In genomic region chr7:108326938-108327337, GRCh38 we compare ENCODE assay signal across 18 cellular contexts.
A peak's percentile ranks its signal among the peaks of the same experiment; 100 is the strongest.
DNase-seq lines count a peak whose midpoint lies in the region; ATAC-seq, FAIRE-seq and TF ChIP-seq lines count a peak whose summit lies in the region.
"Had no signal": no experiment of that assay in that cellular context is flagged by ENCODE, and none has a peak within 500 bp of the region (broad histone marks: within the 10 kb centered on the region; RNA-seq: fewer than 3 reads in every experiment).

No MANE protein-coding gene starts in this region.

- H2AFZ ChIP-seq in KMS-11 (ENCODE audit: low read depth) = no peak overlapping the region

- H3K36me3 Mint-ChIP-seq in activated B cell treated with CpG ODN at 0.5 μM for 24 hours (ENCODE audit: low read depth) (no peaks in the 10 kb centered on the region), nephron progenitor cell (ENCODE audit: low read depth) (no peaks in the 10 kb centered on the region)

- H3K4me1 ChIP-seq in KMS-11 (ENCODE audit: low read depth, poor library complexity, severe bottlenecking) = peaks cover 98% of the 10 kb centered on the region
- H3K4me1 ChIP-seq: Peyer's patch had no signal

- DNase-seq in D721Med (ENCODE audit: insufficient read length, low spot score) (no peak), activated B cell treated with CpG ODN at 0.5 μM for 24 hours (no peak), nephron progenitor cell (no peak), frontal cortex (ENCODE audit: low spot score in 2 of 2) (no peak), NCI-H2196 treated with DMSO at 0.1 percent for 48 hours (lab: John Stamatoyannopoulos, UW; ENCODE audit: unreplicated experiment) (no peak)
- DNase-seq: HFFc6, NCI-H1048, NCI-H187, NCI-H526, Peyer's patch, Right ventricle myocardium superior, SK-N-SH, T-helper 1 cell had no signal

- CTCF ChIA-PET in activated B cell treated with CpG ODN at 0.5 μM for 24 hours (lab: Charles Lee) = no interaction called here

- no peaks in the 10 kb centered on the region for H3K9me3 Mint-ChIP-seq in activated B cell treated with CpG ODN at 0.5 μM for 24 hours
- H3K9me3 Mint-ChIP-seq in nephron progenitor cell = no peaks in the 10 kb centered on the region
- H3K9me3 Mint-ChIP-seq: HFFc6 had no signal

- no peak for TF ChIP-seq CTCF in D721Med (IDR thresholded peaks at IDR 0.05; ENCODE audit: insufficient read depth, missing control alignments)
- no peak for TF ChIP-seq CTCF in KMS-11 (conservative IDR thresholded peaks at IDR 0.05; ENCODE audit: low read depth, low read length)
- no peak for TF ChIP-seq CTCF in activated B cell treated with CpG ODN at 0.5 μM for 24 hours (IDR thresholded peaks at IDR 0.05)
- TF ChIP-seq CTCF in nephron progenitor cell (IDR thresholded peaks at IDR 0.05) = no peak

- peak overlapping the region; percentile 90 for H3K4me2 ChIP-seq in KMS-11
- H3K4me2 ChIP-seq: BLaER1 treated with 17β-estradiol and CSF1 and Interleukin-3, amounts not matched to agents 10 nM and 100 nM; SK-N-SH had no signal

- H3K4me3 ChIP-seq in KMS-11 (IDR thresholded peaks at IDR 0.05; ENCODE audit: insufficient read depth, low read depth, low read length) = no peak overlapping the region
- H3K4me3 ChIP-seq: BLaER1 treated with 17β-estradiol and CSF1 and Interleukin-3, amounts not matched to agents 10 nM and 100 nM; Peyer's patch had no signal

- H3K27me3 ChIP-seq in KMS-11 (ENCODE audit: insufficient read depth, low read depth) = no peaks in the 10 kb centered on the region
- H3K27me3 ChIP-seq: BLaER1 treated with 17β-estradiol and CSF1 and Interleukin-3, amounts not matched to agents 10 nM and 100 nM; Peyer's patch had no signal

- H3K79me2 ChIP-seq in KMS-11 (ENCODE audit: insufficient read depth, low read depth) = peaks cover 31% of the 10 kb centered on the region

- H3K36me3 ChIP-seq in KMS-11 (ENCODE audit: insufficient read depth) = no peaks in the 10 kb centered on the region
- H3K36me3 ChIP-seq: BLaER1 treated with 17β-estradiol and CSF1 and Interleukin-3, amounts not matched to agents 10 nM and 100 nM; Peyer's patch had no signal

- peak overlapping the region; percentile 86 for H3K27ac ChIP-seq in KMS-11
- H3K27ac ChIP-seq: BLaER1 treated with 17β-estradiol and CSF1 and Interleukin-3, amounts not matched to agents 10 nM and 100 nM; HL-60; Peyer's patch had no signal

- H4K20me1 ChIP-seq in KMS-11 (ENCODE audit: insufficient read depth) = no peaks in the 10 kb centered on the region
- H4K20me1 ChIP-seq: BLaER1 treated with 17β-estradiol and CSF1 and Interleukin-3, amounts not matched to agents 10 nM and 100 nM had no signal

- H3K27ac Mint-ChIP-seq in activated B cell treated with CpG ODN at 0.5 μM for 24 hours (peak overlapping the region; percentile 87), nephron progenitor cell (no peak overlapping the region)
- H3K27ac Mint-ChIP-seq: HFFc6 had no signal

- FAIRE-seq in D721Med (lab: Jason Lieb, UNC) (peak; percentile 97), frontal cortex (lab: Jason Lieb, UNC) (no peak)
- FAIRE-seq: H1 had no signal

- H3K4me1 Mint-ChIP-seq in activated B cell treated with CpG ODN at 0.5 μM for 24 hours = peaks cover 37% of the 10 kb centered on the region
- H3K4me1 Mint-ChIP-seq in nephron progenitor cell = peaks cover 32% of the 10 kb centered on the region

- H3K4me3 Mint-ChIP-seq in activated B cell treated with CpG ODN at 0.5 μM for 24 hours (no peak overlapping the region), nephron progenitor cell (peak overlapping the region; percentile 0)
- H3K4me3 Mint-ChIP-seq: HFFc6 had no signal

- intact Hi-C loops in activated B cell treated with CpG ODN at 0.5 μM for 24 hours (cut with micrococcal nuclease) = loop anchor here (1.0 to 5.0 kb wide), 2 partner anchors 16 to 90 kb away; no protein-coding TSS in a partner anchor

- ATAC-seq in activated B cell treated with CpG ODN at 0.5 μM for 24 hours (ENCODE audit: low read depth) (no peak), GM21515 (IDR thresholded peaks at IDR 0.05; ENCODE audit: unreplicated experiment) (no peak)

- H3K27me3 Mint-ChIP-seq in activated B cell treated with CpG ODN at 0.5 μM for 24 hours (no peaks in the 10 kb centered on the region), nephron progenitor cell (ENCODE audit: low read depth, poor library complexity) (peaks cover 3% of the 10 kb centered on the region)

- peak overlapping the region; percentile 56 for H3K9ac ChIP-seq in KMS-11
- H3K9ac ChIP-seq: BLaER1 treated with 17β-estradiol and CSF1 and Interleukin-3, amounts not matched to agents 10 nM and 100 nM; SK-N-SH had no signal

- POLR2A ChIA-PET in activated B cell treated with CpG ODN at 0.5 μM for 24 hours (lab: Charles Lee) = interaction anchor here (0.8 kb wide), 1 partner anchor 243 kb away, joined by 3 read pairs; the partner anchor contains the start of genes DNAJB9 and THAP5
